In genomic region chr10:120977892-120978291, GRCh38 we compare ENCODE assay signal across 24 cellular contexts.
DNase-seq lines count a peak whose midpoint lies in the region; ATAC-seq and TF ChIP-seq lines count a peak whose summit lies in the region.
"Had no signal": no experiment of that assay in that cellular context is flagged by ENCODE, and none has a peak within 500 bp of the region (broad histone marks: within the 10 kb centered on the region; RNA-seq: fewer than 3 reads in every experiment).

No MANE protein-coding gene starts in this region.

- H3K4me1 Mint-ChIP-seq in Caco-2 (ENCODE audit: low read depth, unreplicated experiment) (peaks cover 43% of the 10 kb centered on the region), mesothelial cell of epicardium (peaks cover 59% of the 10 kb centered on the region)

- intact Hi-C loops in Caco-2 (cut with micrococcal nuclease; ENCODE audit: unreplicated experiment) (loop anchor here (2.0 to 5.0 kb wide), 2 partner anchors 634 to 795 kb away; no protein-coding TSS in a partner anchor), left colon (cut with DNase I, micrococcal nuclease) (no loop called here), A673 (cut with micrococcal nuclease; ENCODE audit: unreplicated experiment) (no loop called here)

- peak in 1 of 4 donors; percentile 8 for TF ChIP-seq POLR2A in upper lobe of left lung (IDR thresholded peaks at IDR 0.05)

- ATAC-seq in upper lobe of left lung (ENCODE audit: low FRiP score in 2 of 2) (no peak), left colon (no peak)
- ATAC-seq: GM12878 had no signal

- H3K4me2 ChIP-seq in hepatocyte: peak overlapping the region; percentile 93
- H3K4me2 ChIP-seq: BLaER1 had no signal

- WGBS in hepatocyte (ENCODE audit: low lambda C conversion rate, missing lambda C conversion rate): 26% methylated on average over 6 of the region's 6 CpGs
- WGBS in upper lobe of left lung, 2 donors: 57 to 61% methylated on average over 6 of the region's 6 CpGs

- TF ChIP-seq CTCF in Caco-2 (IDR thresholded peaks at IDR 0.05; ENCODE audit: insufficient read depth in 1 of 2, low read depth in 1 of 2, low read length in 1 of 2, severe bottlenecking in 1 of 2, unreplicated experiment in 1 of 2): no peak
- TF ChIP-seq CTCF in hepatocyte (IDR thresholded peaks at IDR 0.05; ENCODE audit: poor library complexity): no peak
- TF ChIP-seq CTCF in mesothelial cell of epicardium (IDR thresholded peaks at IDR 0.05; ENCODE audit: unreplicated experiment): no peak
- no peak for TF ChIP-seq CTCF in upper lobe of left lung (IDR thresholded peaks at IDR 0.05)
- no peak for TF ChIP-seq CTCF in A673 (conservative IDR thresholded peaks at IDR 0.05; ENCODE audit: low read depth, low read length)

- H3K27me3 ChIP-seq in Caco-2 (replicated peaks; ENCODE audit: control insufficient read depth, insufficient read depth, low read length): no peaks in the 10 kb centered on the region
- no peaks in the 10 kb centered on the region for H3K27me3 ChIP-seq in hepatocyte
- H3K27me3 ChIP-seq in upper lobe of left lung: peaks cover 0 to 18% (median 5%) of the 10 kb centered on the region in 4 donors
- peaks cover 19% of the 10 kb centered on the region for H3K27me3 ChIP-seq in A673 (replicated peaks; ENCODE audit: insufficient read depth, low read depth, low read length, poor library complexity)
- H3K27me3 ChIP-seq: MG63 had no signal

- no peaks in the 10 kb centered on the region for H3K9me2 ChIP-seq in hepatocyte (replicated peaks; ENCODE audit: insufficient read depth)

- H3K27ac Mint-ChIP-seq in Caco-2 (ENCODE audit: unreplicated experiment) (peak overlapping the region; percentile 93), mesothelial cell of epicardium (peak overlapping the region; percentile 94)

- H3K4me1 ChIP-seq in Caco-2: peaks cover 48% of the 10 kb centered on the region
- peaks cover 51% of the 10 kb centered on the region for H3K4me1 ChIP-seq in hepatocyte (ENCODE audit: insufficient read depth)
- H3K4me1 ChIP-seq in upper lobe of left lung: peaks cover 6 to 33% (median 17%) of the 10 kb centered on the region in 4 donors
- H3K4me1 ChIP-seq in A673 (ENCODE audit: insufficient read depth, low read length, poor library complexity, severe bottlenecking): peaks cover 15% of the 10 kb centered on the region
- H3K4me1 ChIP-seq: BLaER1 had no signal

- peaks cover 4% of the 10 kb centered on the region for H3K79me2 ChIP-seq in hepatocyte

- no peaks in the 10 kb centered on the region for H4K20me1 ChIP-seq in hepatocyte (ENCODE audit: insufficient read depth, poor library complexity, severe bottlenecking)
- H4K20me1 ChIP-seq: BLaER1 had no signal

- H3K36me3 Mint-ChIP-seq in Caco-2 (ENCODE audit: insufficient read depth, unreplicated experiment): peaks cover 41% of the 10 kb centered on the region
- H3K36me3 Mint-ChIP-seq in mesothelial cell of epicardium: peaks cover 26% of the 10 kb centered on the region
- H3K36me3 Mint-ChIP-seq: CD4-positive, CD25-positive, alpha-beta regulatory T cell had no signal

- BruUV-seq in Caco-2 (replicated peaks; lab: Mats Ljungman, UMichigan) (no TSS peak), A673 (replicated peaks; lab: Mats Ljungman, UMichigan) (no TSS peak)

- H3K4me3 ChIP-seq in Caco-2 (ENCODE audit: low read depth, low read length): peak overlapping the region; percentile 83
- no peak overlapping the region for H3K4me3 ChIP-seq in hepatocyte
- peak overlapping the region in 2 of 4 donors; percentile 49 to 51 for H3K4me3 ChIP-seq in upper lobe of left lung
- H3K4me3 ChIP-seq in A673 (ENCODE audit: low read depth, low read length, poor library complexity, severe bottlenecking): no peak overlapping the region
- H3K4me3 ChIP-seq: BLaER1, GM12878, MG63 had no signal

- H3K27ac ChIP-seq in hepatocyte: peak overlapping the region; percentile 83
- H3K27ac ChIP-seq in upper lobe of left lung: peak overlapping the region in 3 of 4 donors; percentile 78 to 87 (median 82)
- H3K27ac ChIP-seq in A673 (ENCODE audit: low read depth, low read length, poor library complexity, severe bottlenecking): no peak overlapping the region
- H3K27ac ChIP-seq: 22Rv1, BLaER1 had no signal

- no peak for TF ChIP-seq EP300 in upper lobe of left lung (IDR thresholded peaks at IDR 0.05)

- DNase-seq in Caco-2: no peak
- DNase-seq in hepatocyte (ENCODE audit: low spot score): peak; percentile 52
- DNase-seq in mesothelial cell of epicardium (ENCODE audit: low spot score in 2 of 2, unreplicated experiment in 2 of 2): no peak
- no peak for DNase-seq in upper lobe of left lung
- DNase-seq in amygdala (lab: John Stamatoyannopoulos, UW): no peak
- no peak for DNase-seq in left colon
- DNase-seq in A673 (ENCODE audit: low spot score): no peak
- no peak for DNase-seq in activated CD8-positive, alpha-beta memory T cell treated with anti-CD3 and anti-CD28 coated beads, Interleukin-2, amount 50 U/mL, for 4 hours
- DNase-seq: CD4-positive, CD25-positive, alpha-beta regulatory T cell; GDM1; GOT3; KG1; MG63; NCI-H1105 treated with DMSO at 0.1 percent for 48 hours; NCI-H146; NCI-H1930; NCI-H2107; NCI-H524; NCI-H774; Right ventricle myocardium superior; RPMI8226 had no signal

- peaks cover 46% of the 10 kb centered on the region for H3K9me3 Mint-ChIP-seq in Caco-2 (ENCODE audit: unreplicated experiment)
- peaks cover 23% of the 10 kb centered on the region for H3K9me3 Mint-ChIP-seq in mesothelial cell of epicardium

- POLR2A ChIA-PET in Caco-2 (lab: Charles Lee) (interaction anchor here (1.3 kb wide), 1 partner anchor 102 kb away, joined by 5 read pairs; no protein-coding TSS in a partner anchor), A673 (lab: Charles Lee; ENCODE audit: low non-redundant PET) (no interaction called here)

- CTCF ChIA-PET in Caco-2 (lab: Charles Lee) (no interaction called here), A673 (lab: Charles Lee) (no interaction called here)

- peaks cover 27% of the 10 kb centered on the region for H3K9me3 ChIP-seq in Caco-2
- peaks cover 7% of the 10 kb centered on the region for H3K9me3 ChIP-seq in hepatocyte (ENCODE audit: low read depth)
- H3K9me3 ChIP-seq in upper lobe of left lung: peaks cover 0 to 11% (median 9%) of the 10 kb centered on the region in 4 donors
- H3K9me3 ChIP-seq in A673 (ENCODE audit: low read depth, low read length, poor library complexity, severe bottlenecking): peaks cover 6% of the 10 kb centered on the region
- H3K9me3 ChIP-seq: MG63 had no signal

- H3K27me3 Mint-ChIP-seq in Caco-2 (ENCODE audit: insufficient read depth, unreplicated experiment) (no peaks in the 10 kb centered on the region), mesothelial cell of epicardium (ENCODE audit: low read depth) (no peaks in the 10 kb centered on the region)

- H3K4me3 Mint-ChIP-seq in Caco-2 (ENCODE audit: unreplicated experiment): peak overlapping the region; percentile 82
- H3K4me3 Mint-ChIP-seq in mesothelial cell of epicardium: peak overlapping the region; percentile 9

- H2AFZ ChIP-seq in hepatocyte: no peak overlapping the region

- H3K36me3 ChIP-seq in Caco-2 (ENCODE audit: control insufficient read depth, insufficient read depth, low read length) (no peaks in the 10 kb centered on the region), hepatocyte (replicated peaks; ENCODE audit: insufficient read depth, low read depth) (no peaks in the 10 kb centered on the region), upper lobe of left lung (no peaks in the 10 kb centered on the region), A673 (ENCODE audit: insufficient read depth, low read length, poor library complexity, severe bottlenecking) (no peaks in the 10 kb centered on the region)
- H3K36me3 ChIP-seq: BLaER1, MG63 had no signal
